ENCODE assay signal across 8 cellular contexts in the genomic region with DNA sequence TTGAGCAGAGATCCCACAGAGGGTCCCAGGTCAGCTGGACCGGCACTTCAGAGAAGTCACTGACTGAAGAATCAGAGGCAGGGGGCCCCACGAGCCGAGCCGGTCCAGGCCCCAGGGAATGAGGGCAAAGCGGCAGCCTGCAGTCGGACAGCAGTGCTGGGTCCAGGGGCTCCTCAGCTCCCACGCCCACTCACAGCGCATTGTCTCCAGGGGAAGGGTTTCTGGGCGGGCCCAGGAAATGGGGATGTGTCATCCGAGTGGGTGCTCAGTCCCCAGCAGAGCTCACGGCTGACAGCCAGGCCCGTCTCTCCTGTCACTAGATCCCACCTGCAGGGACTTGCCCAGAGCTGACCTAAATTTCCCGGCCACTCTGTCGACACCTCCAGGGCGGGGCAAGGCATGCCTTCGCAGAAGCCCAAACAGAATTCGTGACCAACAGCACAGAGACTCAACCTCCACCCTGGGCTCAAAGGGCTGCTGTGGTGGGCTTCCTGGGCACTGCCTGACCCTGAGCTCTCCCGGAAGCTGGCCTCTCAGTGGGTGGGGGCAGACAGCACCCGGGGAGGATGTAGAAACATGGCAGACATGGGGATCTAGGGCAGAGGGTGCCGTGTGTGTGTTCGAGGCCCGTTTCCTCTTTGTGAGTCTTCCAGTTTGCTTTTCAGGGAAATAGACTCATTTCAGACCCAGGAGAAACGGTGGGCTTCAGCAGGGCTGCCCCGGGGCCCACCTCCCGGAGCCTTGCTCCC. TPM values are rescaled to one million over a fixed set of nuclear protein-coding genes. Genes with fewer than 3 reads are reported as not detected.
DNase-seq lines count a peak whose midpoint lies in the region; ATAC-seq and TF ChIP-seq lines count a peak whose summit lies in the region.

No MANE protein-coding gene starts in this region.

- CTCF ChIA-PET in HEK293T (lab: Yijun Ruan, JAX): interaction anchor here (0.6 to 3.4 kb wide), 2 partner anchors 12 to 480 kb away, joined by 3 to 31 read pairs; no protein-coding TSS in a partner anchor

- H3K36me3 Mint-ChIP-seq in memory B cell: no peaks in the 10 kb centered on the region

- ATAC-seq in memory B cell (ENCODE audit: low read depth) (peak; percentile 44), GM21390 (IDR thresholded peaks at IDR 0.05; ENCODE audit: unreplicated experiment) (no peak)

- no peaks in the 10 kb centered on the region for H3K36me3 ChIP-seq in urinary bladder (ENCODE audit: insufficient read depth)

- H3K27me3 Mint-ChIP-seq in memory B cell: peaks cover 5% of the 10 kb centered on the region

- H3K27ac Mint-ChIP-seq in memory B cell: no peak overlapping the region

- peak overlapping the region; percentile 14 for H3K4me3 Mint-ChIP-seq in memory B cell

- H3K4me1 ChIP-seq in urinary bladder (ENCODE audit: insufficient read depth): no peaks in the 10 kb centered on the region

- H3K4me1 Mint-ChIP-seq in memory B cell: peaks cover 21% of the 10 kb centered on the region

- DNase-seq in AG20443 (ENCODE audit: low spot score) (peak; percentile 51), MV-4-11 (lab: John Stamatoyannopoulos, UW) (peak; percentile 82), activated gamma-delta T cell (lab: John Stamatoyannopoulos, UW) (peak; percentile 18), memory B cell (ENCODE audit: low spot score in 2 of 2) (no peak), HEK293T (ENCODE audit: extremely low spot score) (no peak), amniotic stem cell (lab: John Stamatoyannopoulos, UW) (no peak)

- no peak overlapping the region for H3K4me3 ChIP-seq in urinary bladder (ENCODE audit: low read depth, low read length)

- POLR2A ChIA-PET in HEK293T (lab: Yijun Ruan, JAX): interaction anchor here (0.7 to 1.7 kb wide), 5 partner anchors 8 to 242 kb away, joined by 3 to 12 read pairs (median 4); a partner anchor contains a TSS

- peak overlapping the region; percentile 87 for H3K27ac ChIP-seq in urinary bladder (ENCODE audit: low read depth)

- WGBS in urinary bladder: 72% methylated on average over 25 of the region's 25 CpGs

- no peaks in the 10 kb centered on the region for H3K9me3 Mint-ChIP-seq in memory B cell

TF ChIP-seq in HEK293T, 16 proteins besides CTCF, POLR2A, EP300 and RAD21:
- no peak for TF ChIP-seq L3MBTL2 (conservative IDR thresholded peaks at IDR 0.05)
- no peak for TF ChIP-seq FOXK2 (IDR thresholded peaks at IDR 0.05)
- TF ChIP-seq FOXA1 (IDR thresholded peaks at IDR 0.05): no peak
- no peak for TF ChIP-seq FOXM1 (IDR thresholded peaks at IDR 0.05; ENCODE audit: borderline replicate concordance)
- TF ChIP-seq TARDBP (IDR thresholded peaks at IDR 0.05): no peak
- TF ChIP-seq SUZ12 (IDR thresholded peaks at IDR 0.05): no peak
- TF ChIP-seq, protein P1, sequence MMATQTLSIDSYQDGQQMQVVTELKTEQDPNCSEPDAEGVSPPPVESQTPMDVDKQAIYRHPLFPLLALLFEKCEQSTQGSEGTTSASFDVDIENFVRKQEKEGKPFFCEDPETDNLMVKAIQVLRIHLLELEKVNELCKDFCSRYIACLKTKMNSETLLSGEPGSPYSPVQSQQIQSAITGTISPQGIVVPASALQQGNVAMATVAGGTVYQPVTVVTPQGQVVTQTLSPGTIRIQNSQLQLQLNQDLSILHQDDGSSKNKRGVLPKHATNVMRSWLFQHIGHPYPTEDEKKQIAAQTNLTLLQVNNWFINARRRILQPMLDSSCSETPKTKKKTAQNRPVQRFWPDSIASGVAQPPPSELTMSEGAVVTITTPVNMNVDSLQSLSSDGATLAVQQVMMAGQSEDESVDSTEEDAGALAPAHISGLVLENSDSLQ (IDR thresholded peaks at IDR 0.05): no peak
- TF ChIP-seq ARNT (IDR thresholded peaks at IDR 0.05): no peak
- no peak for TF ChIP-seq CTBP1 (IDR thresholded peaks at IDR 0.05; ENCODE audit: borderline replicate concordance)
- TF ChIP-seq LEF1 (IDR thresholded peaks at IDR 0.05; ENCODE audit: borderline replicate concordance): no peak
- TF ChIP-seq ELF4 (IDR thresholded peaks at IDR 0.05): no peak
- no peak for TF ChIP-seq HDGF (IDR thresholded peaks at IDR 0.05; ENCODE audit: borderline replicate concordance)

RNA-seq across cellular contexts. Expression of a gene that starts 42.1 kb away (rescaled TPM):
- 53.4 TPM for total RNA-seq in urinary bladder
- 7.5 TPM for polyA plus RNA-seq in urinary bladder

Comparison
In these comparisons a context has a peak if more than half of its experiments do, and no peak if none do; other contexts are left out.
1. DNase-seq: peak in AG20443 (single experiment), MV-4-11 (single experiment) and activated gamma-delta T cell (single experiment); none in memory B cell (0 of 2), HEK293T (single experiment) and amniotic stem cell (single experiment).